ENCODE assay signal across 25 cellular contexts in genomic region chr9:17251100-17251499, GRCh38.
"Had no signal": no experiment of that assay in that cellular context is flagged by ENCODE, and none has a peak within 500 bp of the region (broad histone marks: within the 10 kb centered on the region; RNA-seq: fewer than 3 reads in every experiment).

No MANE protein-coding gene starts in this region.

- H3K9me3 ChIP-seq: colonic mucosa, neutrophil, testis had no signal

- FAIRE-seq: pancreas had no signal

- H3K4me1 ChIP-seq: colonic mucosa, esophagus squamous epithelium, foreskin keratinocyte, gastroesophageal sphincter, heart left ventricle, pancreas, testis, tibial artery had no signal

- H3K27ac ChIP-seq: colonic mucosa, esophagus squamous epithelium, foreskin keratinocyte, gastroesophageal sphincter, heart left ventricle, hepatocyte, neutrophil, pancreas, testis, tibial artery had no signal

- H3K4me3 ChIP-seq: colonic mucosa, esophagus squamous epithelium, gastroesophageal sphincter, heart left ventricle, lung, pancreas, smooth muscle cell, testis, tibial artery had no signal

- ATAC-seq: foreskin keratinocyte; gastroesophageal sphincter; heart left ventricle; left lobe of liver; natural killer cell treated with Interleukin-12 subunit alpha and Interleukin-12 subunit beta and Interleukin-15 and Interleukin-18, amount 100 ng/mL, for 72 hours; pancreas; sciatic nerve; stimulated activated naive CD8-positive, alpha-beta T cell treated with anti-CD3 and anti-CD28 coated beads, Interleukin-15, amount 100 ng/mL, for 72 hours had no signal

- DNase-seq: colonic mucosa; effector memory CD4-positive, alpha-beta T cell; esophagus squamous epithelium; foreskin keratinocyte; heart left ventricle; kidney; naive B cell; pancreas; stimulated activated CD4-positive, alpha-beta T cell treated with anti-CD3 and anti-CD28 coated beads, Interleukin-12 subunit alpha, Interleukin-12 subunit beta, amount 100 ng/mL, for 4 hours; stimulated activated CD4-positive, alpha-beta T cell treated with anti-CD3 and anti-CD28 coated beads, Interleukin-1b, Interleukin-23, amount 100 ng/mL, for 48 hours; stimulated activated CD4-positive, alpha-beta T cell treated with anti-CD3 and anti-CD28 coated beads, Interleukin-4, amount 100 ng/mL, for 1 hour; stimulated activated CD8-positive, alpha-beta memory T cell treated with anti-CD3 and anti-CD28 coated beads, Interleukin-4, amount 100 ng/mL, for 48 hours; stimulated activated naive CD4-positive, alpha-beta T cell; stimulated activated naive CD8-positive, alpha-beta T cell treated with anti-CD3 and anti-CD28 coated beads, Interleukin-15, amount 100 ng/mL, for 72 hours; substantia nigra; testis; tibial artery had no signal

- H3K36me3 ChIP-seq: colonic mucosa, heart left ventricle, neutrophil, pancreas had no signal
